ENCODE assay signal across 8 cellular contexts in genomic region chr9:94168203-94169000, GRCh38.
DNase-seq lines count a peak whose midpoint lies in the region; ATAC-seq, FAIRE-seq and TF ChIP-seq lines count a peak whose summit lies in the region.

No MANE protein-coding gene starts in this region.

- H3K36me3 ChIP-seq in skeletal muscle tissue (ENCODE audit: control insufficient read depth in 3 of 3, insufficient read depth in 3 of 3, low read length in 3 of 3): peaks cover 0 to 3% (median 0%) of the 10 kb centered on the region in 3 donors

- POLR2A ChIA-PET in T-cell (lab: Charles Lee): interaction anchor here in 1 of 2 donors (0.5 kb wide), 1 partner anchor 1840 kb away, joined by 4 read pairs; no protein-coding TSS in a partner anchor

- peak overlapping the region; percentile 78 to 87 (median 83) for H3K4me3 Mint-ChIP-seq in T-cell

- peaks cover 70 to 75% (median 71%) of the 10 kb centered on the region in 3 donors for H3K4me1 Mint-ChIP-seq in T-cell

- no peaks in the 10 kb centered on the region for H3K27me3 ChIP-seq in skeletal muscle tissue (ENCODE audit: control insufficient read depth in 3 of 3, insufficient read depth in 3 of 3, low read length in 3 of 3)

- peak overlapping the region; percentile 81 to 89 (median 88) for H3K9ac ChIP-seq in skeletal muscle tissue (ENCODE audit: low read depth in 1 of 3, low read length in 3 of 3)

- no peaks in the 10 kb centered on the region for H3K9me3 Mint-ChIP-seq in T-cell

- H3K36me3 Mint-ChIP-seq in T-cell: peaks cover 4% of the 10 kb centered on the region

- H3K27ac ChIP-seq in skeletal muscle tissue (ENCODE audit: low read depth, low read length): peak overlapping the region; percentile 97

- no peak for TF ChIP-seq POLR2A in GM12891 (IDR thresholded peaks at IDR 0.05; ENCODE audit: low read depth, low read length)

- H3K27ac Mint-ChIP-seq in T-cell: peak overlapping the region in 1 of 2 donors; percentile 23

- FAIRE-seq in GM12891 (lab: Jason Lieb, UNC): peak; percentile 33

- ATAC-seq in T-cell (replicated peaks in 1 of 4): no peak
- no peak for ATAC-seq in GM21737 (IDR thresholded peaks at IDR 0.05; ENCODE audit: unreplicated experiment)

- TF ChIP-seq CTCF in foreskin fibroblast (IDR thresholded peaks at IDR 0.05; ENCODE audit: low read depth, low read length): no peak

- CTCF ChIA-PET in T-cell (lab: Charles Lee): interaction anchor here (0.6 kb wide), 2 partner anchors 104 to 140 kb away, joined by 3 read pairs; no protein-coding TSS in a partner anchor

- H3K9me3 ChIP-seq in skeletal muscle tissue (ENCODE audit: control insufficient read depth in 3 of 3, low read length in 3 of 3): no peaks in the 10 kb centered on the region

- in situ Hi-C loops in ACHN (cut with HindIII; ENCODE audit: low pct_ligation_motif_present, low pct_unique_long_range_greater_than_20kb, low sequenced_read_pairs): no loop called here

- DNase-seq in GM12891 (ENCODE audit: insufficient read length, low spot score) (no peak), T-cell (no peak), foreskin fibroblast (peak in 1 of 2 donors; percentile 48), globus pallidus (ENCODE audit: low spot score) (no peak), ACHN (no peak), T-helper 9 cell (no peak)

- H3K27me3 Mint-ChIP-seq in T-cell: no peaks in the 10 kb centered on the region

- H3K4me1 ChIP-seq in skeletal muscle tissue (ENCODE audit: control insufficient read depth in 3 of 3, insufficient read depth in 3 of 3, low read length in 3 of 3): peaks cover 39 to 43% (median 40%) of the 10 kb centered on the region in 3 donors

- H3K4me3 ChIP-seq in foreskin fibroblast (ENCODE audit: low read depth in 1 of 2, low read length in 2 of 2) (peak overlapping the region; percentile 42 to 93), skeletal muscle tissue (ENCODE audit: low read length in 3 of 3) (peak overlapping the region; percentile 75 to 87 (median 82))

TF ChIP-seq in GM12891, 5 proteins besides CTCF, POLR2A, EP300 and RAD21:
- no peak for TF ChIP-seq SPI1 (IDR thresholded peaks at IDR 0.05; ENCODE audit: low read depth, low read length)
- TF ChIP-seq POLR2AphosphoS5 (IDR thresholded peaks at IDR 0.05; ENCODE audit: low read depth, low read length): no peak
- TF ChIP-seq PAX5 (IDR thresholded peaks at IDR 0.05; ENCODE audit: insufficient read depth, low read length, severe bottlenecking): no peak
- TF ChIP-seq TAF1 (IDR thresholded peaks at IDR 0.05; ENCODE audit: low read depth, low read length): no peak
- TF ChIP-seq POU2F2 (IDR thresholded peaks at IDR 0.05; ENCODE audit: low read depth, low read length): no peak
